ENCODE assay signal across 24 cellular contexts in the genomic region with DNA sequence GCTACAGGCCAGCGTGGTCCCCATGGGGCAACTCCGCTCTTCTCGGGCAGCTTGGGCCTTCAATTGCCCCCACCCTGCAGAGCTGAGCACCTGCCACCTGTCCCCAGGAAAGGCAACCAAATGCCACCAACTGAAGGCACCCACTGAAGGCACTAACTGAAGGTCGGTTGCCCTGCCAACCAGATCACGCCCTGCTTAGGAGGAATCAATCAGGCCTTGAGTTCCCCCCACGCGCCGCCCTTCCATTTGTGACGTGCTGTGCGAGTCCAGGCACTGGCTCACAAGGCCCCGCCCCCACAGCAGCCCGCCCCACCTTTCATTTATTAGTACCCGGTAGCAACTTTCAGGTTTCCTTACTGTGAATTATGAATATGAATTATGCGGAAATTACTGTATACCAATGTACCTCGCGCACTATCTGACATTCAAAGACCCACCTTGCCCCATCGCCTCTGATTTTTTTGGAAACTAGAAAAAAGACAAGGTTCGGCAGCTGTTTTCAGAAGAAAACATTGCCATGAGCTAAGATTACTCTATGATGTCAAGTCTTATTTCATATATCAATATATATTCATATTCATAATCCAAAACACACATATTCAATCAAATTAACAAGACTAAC.
A peak's percentile ranks its signal among the peaks of the same experiment; 100 is the strongest.
DNase-seq lines count a peak whose midpoint lies in the region; ATAC-seq and TF ChIP-seq lines count a peak whose summit lies in the region.
"Had no signal": no experiment of that assay in that cellular context is flagged by ENCODE, and none has a peak within 500 bp of the region (broad histone marks: within the 10 kb centered on the region; RNA-seq: fewer than 3 reads in every experiment).

No MANE protein-coding gene starts in this region.

- no peak overlapping the region for H3K27ac Mint-ChIP-seq in activated CD8-positive, alpha-beta memory T cell treated with anti-CD3 and anti-CD28 coated beads, Interleukin-2, amount 10 ng/mL, durations not matched to agents 7 days and 5 days
- no peak overlapping the region for H3K27ac Mint-ChIP-seq in CD8-positive, alpha-beta T cell
- H3K27ac Mint-ChIP-seq in T-helper 17 cell: peak overlapping the region; percentile 60
- H3K27ac Mint-ChIP-seq in memory B cell: no peak overlapping the region
- H3K27ac Mint-ChIP-seq: B cell, CD14-positive monocyte had no signal

- TF ChIP-seq CTCF in CD8-positive, alpha-beta T cell (IDR thresholded peaks at IDR 0.05): no peak

- POLR2A ChIA-PET in CD8-positive, alpha-beta T cell (lab: Charles Lee): no interaction called here

- H3K36me3 ChIP-seq in CD8-positive, alpha-beta T cell (ENCODE audit: insufficient read depth, low read length): no peaks in the 10 kb centered on the region
- H3K36me3 ChIP-seq: MG63, Peyer's patch had no signal

- H3K36me3 Mint-ChIP-seq in activated CD8-positive, alpha-beta memory T cell treated with anti-CD3 and anti-CD28 coated beads, Interleukin-2, amount 10 ng/mL, durations not matched to agents 7 days and 5 days: no peaks in the 10 kb centered on the region
- no peaks in the 10 kb centered on the region for H3K36me3 Mint-ChIP-seq in CD8-positive, alpha-beta T cell
- no peaks in the 10 kb centered on the region for H3K36me3 Mint-ChIP-seq in T-helper 17 cell (ENCODE audit: low read depth)
- no peaks in the 10 kb centered on the region for H3K36me3 Mint-ChIP-seq in memory B cell
- H3K36me3 Mint-ChIP-seq: CD14-positive monocyte had no signal

- peaks cover 7% of the 10 kb centered on the region for H3K4me1 Mint-ChIP-seq in activated CD8-positive, alpha-beta memory T cell treated with anti-CD3 and anti-CD28 coated beads, Interleukin-2, amount 10 ng/mL, durations not matched to agents 7 days and 5 days
- no peaks in the 10 kb centered on the region for H3K4me1 Mint-ChIP-seq in CD8-positive, alpha-beta T cell (ENCODE audit: low read depth)
- H3K4me1 Mint-ChIP-seq in T-helper 17 cell: peaks cover 2% of the 10 kb centered on the region
- H3K4me1 Mint-ChIP-seq in memory B cell: no peaks in the 10 kb centered on the region
- H3K4me1 Mint-ChIP-seq: B cell had no signal

- intact Hi-C loops in CD8-positive, alpha-beta T cell (cut with DNase I, micrococcal nuclease): no loop called here

- no peaks in the 10 kb centered on the region for H3K9me3 Mint-ChIP-seq in activated CD8-positive, alpha-beta memory T cell treated with anti-CD3 and anti-CD28 coated beads, Interleukin-2, amount 10 ng/mL, durations not matched to agents 7 days and 5 days (ENCODE audit: low read depth)
- no peaks in the 10 kb centered on the region for H3K9me3 Mint-ChIP-seq in CD8-positive, alpha-beta T cell
- no peaks in the 10 kb centered on the region for H3K9me3 Mint-ChIP-seq in memory B cell

- CTCF ChIA-PET in activated CD8-positive, alpha-beta memory T cell treated with anti-CD3 and anti-CD28 coated beads, Interleukin-2, amount 10 ng/mL, durations not matched to agents 7 days and 5 days (lab: Charles Lee): no interaction called here
- CTCF ChIA-PET in CD8-positive, alpha-beta T cell (lab: Charles Lee): no interaction called here

- H3K27ac ChIP-seq in CD8-positive, alpha-beta T cell (ENCODE audit: low read depth, low read length): no peak overlapping the region
- H3K27ac ChIP-seq: A549, Peyer's patch had no signal

- no peak for ATAC-seq in activated CD8-positive, alpha-beta memory T cell treated with anti-CD3 and anti-CD28 coated beads, Interleukin-2, amount 10 ng/mL, durations not matched to agents 7 days and 5 days
- peak; percentile 49 for ATAC-seq in CD8-positive, alpha-beta T cell
- ATAC-seq in T-helper 17 cell (peak; percentile 75), memory B cell (ENCODE audit: low read depth) (peak; percentile 61), GM21825 (IDR thresholded peaks at IDR 0.05; ENCODE audit: unreplicated experiment) (no peak), HG02870 (IDR thresholded peaks at IDR 0.05; ENCODE audit: unreplicated experiment) (no peak)
- ATAC-seq: A549, HCT116, SK-N-SH treated with all-trans-retinoic acid at 6 μM for 48 hours had no signal

- H3K4me3 ChIP-seq in CD8-positive, alpha-beta T cell (ENCODE audit: low read depth, low read length): no peak overlapping the region
- H3K4me3 ChIP-seq: A549, MG63, Peyer's patch had no signal

- peak overlapping the region; percentile 8 for H3K4me3 Mint-ChIP-seq in activated CD8-positive, alpha-beta memory T cell treated with anti-CD3 and anti-CD28 coated beads, Interleukin-2, amount 10 ng/mL, durations not matched to agents 7 days and 5 days
- peak overlapping the region; percentile 16 for H3K4me3 Mint-ChIP-seq in CD8-positive, alpha-beta T cell
- H3K4me3 Mint-ChIP-seq in T-helper 17 cell (peak overlapping the region; percentile 43), memory B cell (no peak overlapping the region)
- H3K4me3 Mint-ChIP-seq: B cell, CD14-positive monocyte had no signal

- peaks cover 4% of the 10 kb centered on the region for H3K27me3 ChIP-seq in CD8-positive, alpha-beta T cell (ENCODE audit: insufficient read depth, low read length)
- H3K27me3 ChIP-seq: MG63, Peyer's patch had no signal

- peaks cover 16% of the 10 kb centered on the region for H3K27me3 Mint-ChIP-seq in activated CD8-positive, alpha-beta memory T cell treated with anti-CD3 and anti-CD28 coated beads, Interleukin-2, amount 10 ng/mL, durations not matched to agents 7 days and 5 days
- H3K27me3 Mint-ChIP-seq in CD8-positive, alpha-beta T cell (ENCODE audit: low read depth): peaks cover 11% of the 10 kb centered on the region
- H3K27me3 Mint-ChIP-seq in T-helper 17 cell: peaks cover 40% of the 10 kb centered on the region
- peaks cover 3% of the 10 kb centered on the region for H3K27me3 Mint-ChIP-seq in memory B cell

- DNase-seq in activated CD8-positive, alpha-beta memory T cell treated with anti-CD3 and anti-CD28 coated beads, Interleukin-2, amount 10 ng/mL, durations not matched to agents 7 days and 5 days: no peak
- DNase-seq in activated CD8-positive, alpha-beta memory T cell treated with anti-CD3 and anti-CD28 coated beads, Interleukin-2, amount 50 U/mL, for 48 hours: no peak
- no peak for DNase-seq in CD8-positive, alpha-beta T cell
- DNase-seq in T-helper 17 cell: no peak
- DNase-seq in memory B cell (ENCODE audit: low spot score in 2 of 2): no peak
- DNase-seq in activated gamma-delta T cell (lab: John Stamatoyannopoulos, UW): no peak
- DNase-seq: Caco-2; DMS 273 treated with DMSO at 0.1 percent for 48 hours; GOT3; MG63; NCI-H1436; NCI-H1930; NCI-H226; NCI-H524; NCI-H774; NK-92 treated with Interleukin-12 subunit alpha and Interleukin-12 subunit beta, amount 100 ng/mL, for 24 hours; Peyer's patch had no signal

- H3K4me1 ChIP-seq in CD8-positive, alpha-beta T cell (ENCODE audit: insufficient read depth, low read length): no peaks in the 10 kb centered on the region
- H3K4me1 ChIP-seq: A549, Caco-2, Peyer's patch had no signal

- H3K9me3 ChIP-seq in CD8-positive, alpha-beta T cell (ENCODE audit: low read length): no peaks in the 10 kb centered on the region
- no peaks in the 10 kb centered on the region for H3K9me3 ChIP-seq in T-helper 17 cell (ENCODE audit: control insufficient read depth, low read length, poor library complexity, severe bottlenecking)
- H3K9me3 ChIP-seq: A549, Caco-2, MG63, Peyer's patch had no signal

Comparison
In these comparisons a context has a peak if more than half of its experiments do, and no peak if none do; other contexts are left out.
1. ATAC-seq: peak in CD8-positive, alpha-beta T cell (single experiment), T-helper 17 cell (single experiment) and memory B cell (single experiment); none in activated CD8-positive, alpha-beta memory T cell treated with anti-CD3 and anti-CD28 coated beads, Interleukin-2, amount 10 ng/mL, durations not matched to agents 7 days and 5 days (single experiment), GM21825 (single experiment) and HG02870 (single experiment).